Comparison of ENCODE assay signal across 1 cellular context in the genomic region with DNA sequence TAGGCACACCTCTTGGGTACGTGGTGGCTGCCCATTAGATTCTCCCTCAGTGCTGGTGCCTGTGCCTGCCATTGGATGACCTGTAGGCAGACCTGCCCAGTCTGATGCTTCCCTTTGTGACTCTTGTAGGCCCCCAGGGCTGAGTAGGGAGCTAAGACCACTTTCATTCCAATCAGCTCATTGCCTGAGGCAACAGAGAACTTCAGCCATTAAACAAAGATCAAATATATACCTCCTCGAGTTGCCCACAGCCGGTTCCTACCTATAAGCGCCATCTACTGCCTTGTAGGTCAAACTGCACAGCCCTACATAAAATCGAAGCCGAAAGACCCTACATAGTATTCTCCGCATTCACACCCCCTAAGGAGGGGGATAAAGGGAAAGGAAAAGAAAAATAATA.
TF ChIP-seq lines count a peak whose summit lies in the region.

No MANE protein-coding gene starts in this region.

TF ChIP-seq in HCT116, 20 proteins besides CTCF, POLR2A, EP300 and RAD21 (continued from another document):
- TF ChIP-seq, protein P1, sequence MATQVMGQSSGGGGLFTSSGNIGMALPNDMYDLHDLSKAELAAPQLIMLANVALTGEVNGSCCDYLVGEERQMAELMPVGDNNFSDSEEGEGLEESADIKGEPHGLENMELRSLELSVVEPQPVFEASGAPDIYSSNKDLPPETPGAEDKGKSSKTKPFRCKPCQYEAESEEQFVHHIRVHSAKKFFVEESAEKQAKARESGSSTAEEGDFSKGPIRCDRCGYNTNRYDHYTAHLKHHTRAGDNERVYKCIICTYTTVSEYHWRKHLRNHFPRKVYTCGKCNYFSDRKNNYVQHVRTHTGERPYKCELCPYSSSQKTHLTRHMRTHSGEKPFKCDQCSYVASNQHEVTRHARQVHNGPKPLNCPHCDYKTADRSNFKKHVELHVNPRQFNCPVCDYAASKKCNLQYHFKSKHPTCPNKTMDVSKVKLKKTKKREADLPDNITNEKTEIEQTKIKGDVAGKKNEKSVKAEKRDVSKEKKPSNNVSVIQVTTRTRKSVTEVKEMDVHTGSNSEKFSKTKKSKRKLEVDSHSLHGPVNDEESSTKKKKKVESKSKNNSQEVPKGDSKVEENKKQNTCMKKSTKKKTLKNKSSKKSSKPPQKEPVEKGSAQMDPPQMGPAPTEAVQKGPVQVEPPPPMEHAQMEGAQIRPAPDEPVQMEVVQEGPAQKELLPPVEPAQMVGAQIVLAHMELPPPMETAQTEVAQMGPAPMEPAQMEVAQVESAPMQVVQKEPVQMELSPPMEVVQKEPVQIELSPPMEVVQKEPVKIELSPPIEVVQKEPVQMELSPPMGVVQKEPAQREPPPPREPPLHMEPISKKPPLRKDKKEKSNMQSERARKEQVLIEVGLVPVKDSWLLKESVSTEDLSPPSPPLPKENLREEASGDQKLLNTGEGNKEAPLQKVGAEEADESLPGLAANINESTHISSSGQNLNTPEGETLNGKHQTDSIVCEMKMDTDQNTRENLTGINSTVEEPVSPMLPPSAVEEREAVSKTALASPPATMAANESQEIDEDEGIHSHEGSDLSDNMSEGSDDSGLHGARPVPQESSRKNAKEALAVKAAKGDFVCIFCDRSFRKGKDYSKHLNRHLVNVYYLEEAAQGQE (IDR thresholded peaks at IDR 0.05; ENCODE audit: low read depth) = no peak
- TF ChIP-seq EZH2phosphoT487 (IDR thresholded peaks at IDR 0.05; ENCODE audit: borderline replicate concordance) (no peak), ZNF274 (IDR thresholded peaks at IDR 0.05; ENCODE audit: low read depth, low read length) (no peak), ZFX (IDR thresholded peaks at IDR 0.05) (no peak), TCF7L2 (IDR thresholded peaks at IDR 0.05; ENCODE audit: borderline replicate concordance, extremely low read depth, insufficient read depth, insufficient read length) (no peak), FOSL1 (IDR thresholded peaks at IDR 0.05; ENCODE audit: low read depth) (no peak), YY1 (IDR thresholded peaks at IDR 0.05; ENCODE audit: extremely low read depth, insufficient replicate concordance, low read depth, low read length) (no peak), EGR1 (IDR thresholded peaks at IDR 0.05; ENCODE audit: low read depth) (no peak), SP1 (IDR thresholded peaks at IDR 0.05; ENCODE audit: low read depth) (no peak), ELF1 (IDR thresholded peaks at IDR 0.05; ENCODE audit: borderline replicate concordance, low read depth) (no peak), CBX3 (IDR thresholded peaks at IDR 0.05; ENCODE audit: low read depth) (no peak)
TF ChIP-seq in HCT116: peak in this region for 0.
